Comparison of ENCODE assay signal across 7 cellular contexts in genomic region chr16:29264080-29264827, GRCh38.
A peak's percentile ranks its signal among the peaks of the same experiment; 100 is the strongest.
DNase-seq lines count a peak whose midpoint lies in the region; ATAC-seq, FAIRE-seq and TF ChIP-seq lines count a peak whose summit lies in the region.
"Not testable (repeated sequence)": the region's sequence is repeated elsewhere in the genome, so short reads cannot be mapped to it uniquely, and the experiment has no call there.

No MANE protein-coding gene starts in this region.

- not testable (repeated sequence) for H3K4me3 Mint-ChIP-seq in neural progenitor cell

- peaks cover 18% of the 10 kb centered on the region for H3K4me1 Mint-ChIP-seq in neural progenitor cell

- not testable (repeated sequence) for H3K36me3 ChIP-seq in HCT116 (ENCODE audit: control insufficient read depth in 1 of 2, insufficient read depth in 2 of 2, low read length in 2 of 2); SK-N-SH (replicated peaks in 1 of 2; ENCODE audit: control insufficient read depth in 1 of 2, insufficient read depth in 2 of 2, low read length in 1 of 2); brain microvascular endothelial cell (replicated peaks); fibroblast of lung (ENCODE audit: control insufficient read depth, insufficient read depth, low read length); HepG2 (replicated peaks in 1 of 2; ENCODE audit: control insufficient read depth in 1 of 2, insufficient read depth in 2 of 2, low read length in 2 of 2); neural progenitor cell; smooth muscle cell (ENCODE audit: low read depth)

- H3K9me3 Mint-ChIP-seq in neural progenitor cell = not testable (repeated sequence)

- not testable (repeated sequence) for TF ChIP-seq RAD21 in HCT116 (IDR thresholded peaks at IDR 0.05; ENCODE audit: low read depth); SK-N-SH (IDR thresholded peaks at IDR 0.05; ENCODE audit: low read length); HepG2 (CRISPR knock-in tag; IDR thresholded peaks at IDR 0.05)

- peaks cover 20 to 64% of the 10 kb centered on the region in 2 experiments for H3K4me1 ChIP-seq in HCT116 (ENCODE audit: control insufficient read depth in 1 of 2, insufficient read depth in 2 of 2, low read length in 2 of 2)
- peaks cover 54 to 56% of the 10 kb centered on the region in 2 experiments for H3K4me1 ChIP-seq in SK-N-SH (ENCODE audit: control insufficient read depth in 1 of 2, insufficient read depth in 2 of 2, low read depth in 1 of 2, low read length in 1 of 2)
- H3K4me1 ChIP-seq in fibroblast of lung (ENCODE audit: control insufficient read depth, extremely low read depth, insufficient read depth, low read length) = peaks cover 26% of the 10 kb centered on the region
- H3K4me1 ChIP-seq in HepG2 (ENCODE audit: insufficient read depth, low read length) = peaks cover 80% of the 10 kb centered on the region
- H3K4me1 ChIP-seq in neural progenitor cell; smooth muscle cell (ENCODE audit: low read depth): not testable (repeated sequence)

- POLR2A ChIA-PET in HCT116 (lab: Charles Lee); SK-N-SH (lab: Yijun Ruan, JAX); HepG2 (lab: Yijun Ruan, JAX): not testable (repeated sequence)

- BruUV-seq in HCT116 (replicated peaks; lab: Mats Ljungman, UMichigan); HepG2 (replicated peaks; lab: Mats Ljungman, UMichigan): not testable (repeated sequence)

- not testable (repeated sequence) for TF ChIP-seq POLR2A in HCT116 (IDR thresholded peaks at IDR 0.05; ENCODE audit: borderline replicate concordance, extremely low read depth, insufficient read depth, insufficient read length); HepG2 (IDR thresholded peaks at IDR 0.05; ENCODE audit: insufficient read depth in 1 of 2, low read depth in 2 of 2, low read length in 2 of 2)

- H3K27me3 Mint-ChIP-seq in neural progenitor cell (ENCODE audit: insufficient read depth, low read depth) = not testable (repeated sequence)

- not testable (repeated sequence) for H3K79me2 ChIP-seq in HCT116 (ENCODE audit: insufficient read depth, low read length); SK-N-SH (ENCODE audit: insufficient read depth); fibroblast of lung (ENCODE audit: control insufficient read depth, insufficient read depth, low read length); HepG2 (ENCODE audit: insufficient read depth, low read length); neural progenitor cell (ENCODE audit: low read depth); smooth muscle cell (ENCODE audit: low read depth)

- intact Hi-C loops in HCT116 (cut with micrococcal nuclease) = not testable (repeated sequence)
- intact Hi-C loops in HepG2 (cut with micrococcal nuclease; ENCODE audit: unreplicated experiment) = loop anchor here (10.0 kb wide), 1 partner anchor 51 kb away; no protein-coding TSS in a partner anchor

- FAIRE-seq in HepG2 (lab: Jason Lieb, UNC) = not testable (repeated sequence)

- peak overlapping the region; percentile 24 to 33; a peak in 3 of 4 replicates for H3K4me3 ChIP-seq in HCT116 (replicated peaks in 1 of 2; ENCODE audit: low read depth in 1 of 2, low read length in 2 of 2)
- H3K4me3 ChIP-seq in SK-N-SH (ENCODE audit: low read depth in 2 of 2, low read length in 1 of 2); brain microvascular endothelial cell (ENCODE audit: low read depth, low read length); fibroblast of lung (replicated peaks in 1 of 4; ENCODE audit: control extremely low read depth in 1 of 4, insufficient read depth in 1 of 4, low read depth in 3 of 4, low read length in 4 of 4); neural progenitor cell; smooth muscle cell: not testable (repeated sequence)
- peak overlapping the region in 1 of 3 experiments; percentile 40; a peak in 1 of 6 replicates for H3K4me3 ChIP-seq in HepG2 (replicated peaks in 1 of 3; ENCODE audit: insufficient read depth in 1 of 3, low read depth in 2 of 3, low read length in 3 of 3)

- H3K27ac Mint-ChIP-seq in neural progenitor cell = peak overlapping the region; percentile 43

- H3K27ac ChIP-seq in HCT116 (ENCODE audit: low read depth, low read length) (peak overlapping the region; percentile 67), SK-N-SH (ENCODE audit: low read depth in 2 of 2, low read length in 1 of 2) (peak overlapping the region; percentile 97 to 100), brain microvascular endothelial cell (peak overlapping the region; percentile 99), fibroblast of lung (ENCODE audit: insufficient read depth, low read length) (peak overlapping the region; percentile 75), HepG2 (ENCODE audit: extremely low read length, insufficient read depth, low read length) (peak overlapping the region; percentile 52), smooth muscle cell (ENCODE audit: low read depth) (peak overlapping the region; percentile 91)
- H3K27ac ChIP-seq in neural progenitor cell = not testable (repeated sequence)

- not testable (repeated sequence) for H3K36me3 Mint-ChIP-seq in neural progenitor cell

- H4K20me1 ChIP-seq in HCT116 (ENCODE audit: insufficient read depth); SK-N-SH (ENCODE audit: insufficient read depth); fibroblast of lung (ENCODE audit: control insufficient read depth, extremely low read depth, insufficient read depth, low read length); HepG2 (ENCODE audit: insufficient read depth, low read length); neural progenitor cell (ENCODE audit: low read depth); smooth muscle cell (ENCODE audit: low read depth): not testable (repeated sequence)

- RAD21 ChIA-PET in HCT116 (lab: Charles Lee; ENCODE audit: low non-redundant PET in 1 of 2, low total read pairs in 2 of 2, uncharacterized antibody in 2 of 2, unreplicated experiment in 2 of 2) = not testable (repeated sequence)

- not testable (repeated sequence) for TF ChIP-seq CTCF in HCT116 (IDR thresholded peaks at IDR 0.05 in 2 of 3, conservative IDR thresholded peaks at IDR 0.05 in 1 of 3; ENCODE audit: borderline replicate concordance in 1 of 3, insufficient read depth in 1 of 3, low read depth in 2 of 3, low read length in 2 of 3); SK-N-SH (IDR thresholded peaks at IDR 0.05); brain microvascular endothelial cell (IDR thresholded peaks at IDR 0.05; ENCODE audit: low read depth, low read length, missing control alignments); fibroblast of lung (conservative IDR thresholded peaks at IDR 0.05 in 1 of 2, IDR thresholded peaks at IDR 0.05 in 1 of 2; ENCODE audit: low read depth in 1 of 2, low read length in 2 of 2); HepG2 (CRISPR knock-in tag; IDR thresholded peaks at IDR 0.05); neural progenitor cell (IDR thresholded peaks at IDR 0.05); smooth muscle cell (IDR thresholded peaks at IDR 0.05; ENCODE audit: borderline replicate concordance, insufficient read depth, poor library complexity, severe bottlenecking)

- not testable (repeated sequence) for TF ChIP-seq EP300 in SK-N-SH (IDR thresholded peaks at IDR 0.05; ENCODE audit: borderline replicate concordance in 1 of 2, low read depth in 1 of 2, low read length in 1 of 2); HepG2 (IDR thresholded peaks at IDR 0.05; ENCODE audit: low read depth in 2 of 2, low read length in 2 of 2); HepG2 (CRISPR knock-in tag; IDR thresholded peaks at IDR 0.05; ENCODE audit: borderline replicate concordance)

- not testable (repeated sequence) for H3K27me3 ChIP-seq in HCT116 (ENCODE audit: insufficient read depth, low read length); SK-N-SH (ENCODE audit: insufficient read depth); brain microvascular endothelial cell (replicated peaks); fibroblast of lung (ENCODE audit: control insufficient read depth, insufficient read depth, low read length); HepG2 (ENCODE audit: control insufficient read depth in 1 of 2, insufficient read depth in 2 of 2, low read length in 2 of 2); neural progenitor cell; smooth muscle cell (ENCODE audit: low read depth)

- not testable (repeated sequence) for H3K9me2 ChIP-seq in HCT116 (ENCODE audit: insufficient read depth); SK-N-SH

- H3K9ac ChIP-seq in HCT116 (ENCODE audit: low read length); HepG2 (ENCODE audit: insufficient read depth, low read depth, low read length); neural progenitor cell: not testable (repeated sequence)
- H3K9ac ChIP-seq in SK-N-SH (peak overlapping the region; percentile 91), fibroblast of lung (ENCODE audit: insufficient read depth, low read length) (peak overlapping the region; percentile 2), smooth muscle cell (ENCODE audit: low read depth) (peak overlapping the region; percentile 39)

- H2AFZ ChIP-seq in HCT116 (ENCODE audit: low read depth, low read length, poor library complexity, severe bottlenecking); SK-N-SH (ENCODE audit: low read depth); fibroblast of lung (ENCODE audit: low read length); HepG2 (ENCODE audit: low read length); neural progenitor cell (replicated peaks); smooth muscle cell (ENCODE audit: low read depth): not testable (repeated sequence)

- WGBS in SK-N-SH (ENCODE audit: low lambda C conversion rate) = 62% methylated on average over 10 of the region's 10 CpGs
- 85% methylated on average over 10 of the region's 10 CpGs for WGBS in HepG2 (ENCODE audit: low lambda C conversion rate)
- 77% methylated on average over 10 of the region's 10 CpGs for WGBS in smooth muscle cell (ENCODE audit: low lambda C conversion rate)

- CTCF ChIA-PET in HCT116 (lab: Charles Lee); SK-N-SH (lab: Yijun Ruan, JAX); HepG2 (lab: Yijun Ruan, JAX; ENCODE audit: low intra/inter-chr PET ratio, low total read pairs): not testable (repeated sequence)

- in situ Hi-C loops in brain microvascular endothelial cell (cut with HindIII; ENCODE audit: low pct_ligation_motif_present, low sequenced_read_pairs); HepG2 (cut with HindIII; ENCODE audit: extremely low pct_ligation_motif_present, low pct_unique_long_range_greater_than_20kb): not testable (repeated sequence)

- H3F3A ChIP-seq in SK-N-SH (replicated peaks; ENCODE audit: insufficient read depth) = peaks cover 29% of the 10 kb centered on the region
- H3F3A ChIP-seq in neural progenitor cell (ENCODE audit: low read depth); smooth muscle cell (ENCODE audit: low read depth): not testable (repeated sequence)

- DNase-seq in HCT116 (ENCODE audit: low read depth, low spot score); SK-N-SH; brain microvascular endothelial cell; fibroblast of lung (ENCODE audit: low read depth in 2 of 2); HepG2 (ENCODE audit: low spot score); neural progenitor cell (ENCODE audit: low spot score); smooth muscle cell (lab: John Stamatoyannopoulos, UW; ENCODE audit: unreplicated experiment): not testable (repeated sequence)

- ATAC-seq in HCT116, HepG2: not testable (repeated sequence)

- not testable (repeated sequence) for H3K9me3 ChIP-seq in HCT116 (ENCODE audit: control insufficient read depth in 1 of 2, insufficient read depth in 1 of 2, low read depth in 1 of 2, low read length in 2 of 2); SK-N-SH; fibroblast of lung (ENCODE audit: control insufficient read depth, insufficient read depth, low read depth, low read length); HepG2 (ENCODE audit: low read length); neural progenitor cell (ENCODE audit: low read depth); smooth muscle cell (replicated peaks; ENCODE audit: low read depth)

- H3K4me2 ChIP-seq in HCT116 (ENCODE audit: low read length) = peak overlapping the region; percentile 61
- peak overlapping the region; percentile 78 for H3K4me2 ChIP-seq in SK-N-SH
- not testable (repeated sequence) for H3K4me2 ChIP-seq in fibroblast of lung (ENCODE audit: extremely low read depth, insufficient read depth, low read length); neural progenitor cell
- peak overlapping the region; percentile 59 for H3K4me2 ChIP-seq in HepG2 (ENCODE audit: low read depth, low read length)
- H3K4me2 ChIP-seq in smooth muscle cell = peak overlapping the region; percentile 68
